1 cellular context compared by ENCODE assay signal in genomic region chr9:94259077-94259847, GRCh38.
TF ChIP-seq lines count a peak whose summit lies in the region.

ZNF169 (plus strand) TSS chr9:94259298; CDS start chr9:94278813, 19,515 bp downstream.

TF ChIP-seq in HepG2, 621 proteins besides CTCF, POLR2A, EP300 and RAD21 (continued from another document and continues in another):
- TF ChIP-seq E2F2 (CRISPR knock-in tag; IDR thresholded peaks at IDR 0.05; ENCODE audit: borderline replicate concordance): 0 out of 2 replicates have a peak, but pooled peaks have one; percentile 59
- TF ChIP-seq ZFP41 (CRISPR knock-in tag; IDR thresholded peaks at IDR 0.05; ENCODE audit: borderline replicate concordance): no peak
- no peak for TF ChIP-seq TBL1XR1 (IDR thresholded peaks at IDR 0.05; ENCODE audit: borderline replicate concordance, low read length, partially characterized antibody)
- no peak for TF ChIP-seq ZNF362 (CRISPR knock-in tag; IDR thresholded peaks at IDR 0.05; ENCODE audit: borderline replicate concordance)
- TF ChIP-seq ZNF629 (CRISPR knock-in tag; conservative IDR thresholded peaks at IDR 0.05): no peak
- no peak for TF ChIP-seq ZSCAN25 (CRISPR knock-in tag; IDR thresholded peaks at IDR 0.05)
- no peak for TF ChIP-seq ZNF446 (CRISPR knock-in tag; IDR thresholded peaks at IDR 0.05)
- TF ChIP-seq ZBTB44 (CRISPR knock-in tag; IDR thresholded peaks at IDR 0.05): no peak
- peak; percentile 40; the same call in 1 of the 2 replicates for TF ChIP-seq SPEN (CRISPR knock-in tag; IDR thresholded peaks at IDR 0.05; ENCODE audit: low read depth)
- no peak for TF ChIP-seq SKI (IDR thresholded peaks at IDR 0.05; ENCODE audit: partially characterized antibody)
- TF ChIP-seq ARNT (IDR thresholded peaks at IDR 0.05): no peak
- TF ChIP-seq FOXJ3 (CRISPR knock-in tag; IDR thresholded peaks at IDR 0.05; ENCODE audit: borderline replicate concordance): no peak; the same call in 1 of the 2 replicates
- TF ChIP-seq DMAP1 (CRISPR knock-in tag; IDR thresholded peaks at IDR 0.05): peak; percentile 32; the same call in 1 of the 2 replicates
- no peak for TF ChIP-seq ATRX (CRISPR knock-in tag; IDR thresholded peaks at IDR 0.05; ENCODE audit: borderline replicate concordance)
- no peak for TF ChIP-seq BRF2 (CRISPR knock-in tag; IDR thresholded peaks at IDR 0.05)
- TF ChIP-seq ZNF512 (CRISPR knock-in tag; IDR thresholded peaks at IDR 0.05): no peak
- TF ChIP-seq ZNF224 (CRISPR knock-in tag; IDR thresholded peaks at IDR 0.05): no peak
- TF ChIP-seq TARDBP (CRISPR knock-in tag; IDR thresholded peaks at IDR 0.05): no peak
- no peak for TF ChIP-seq MED8 (CRISPR knock-in tag; IDR thresholded peaks at IDR 0.05; ENCODE audit: insufficient replicate concordance)
- TF ChIP-seq ZFP62 (CRISPR knock-in tag; IDR thresholded peaks at IDR 0.05): no peak
- TF ChIP-seq GABPA (IDR thresholded peaks at IDR 0.05; ENCODE audit: low read depth, low read length): peak; percentile 63
- peak; percentile 89 for TF ChIP-seq GABPA (CRISPR knock-in tag; IDR thresholded peaks at IDR 0.05; ENCODE audit: low read depth)
- TF ChIP-seq MXI1 (IDR thresholded peaks at IDR 0.05; ENCODE audit: borderline replicate concordance, low read depth, low read length): peak; percentile 82; the same call in 2 of the 3 replicates
- TF ChIP-seq NR2C2 (CRISPR knock-in tag; IDR thresholded peaks at IDR 0.05; ENCODE audit: borderline replicate concordance): peak; percentile 88
- TF ChIP-seq MEF2D (CRISPR knock-in tag; IDR thresholded peaks at IDR 0.05): peak; percentile 53; the same call in 1 of the 2 replicates
- peak; percentile 82 for TF ChIP-seq ZMYM4 (CRISPR knock-in tag; IDR thresholded peaks at IDR 0.05)
- no peak for TF ChIP-seq ZNF670 (CRISPR knock-in tag; IDR thresholded peaks at IDR 0.05; ENCODE audit: borderline replicate concordance)
- TF ChIP-seq ZNF20 (CRISPR knock-in tag; IDR thresholded peaks at IDR 0.05): 0 out of 2 replicates have a peak, but pooled peaks have one; percentile 18
- TF ChIP-seq ZBTB1 (CRISPR knock-in tag; IDR thresholded peaks at IDR 0.05; ENCODE audit: borderline replicate concordance): no peak
- 0 out of 2 replicates have a peak, but pooled peaks have one; percentile 23 for TF ChIP-seq ARNT2 (CRISPR knock-in tag; IDR thresholded peaks at IDR 0.05; ENCODE audit: low read depth)
- TF ChIP-seq BHLHE40 (IDR thresholded peaks at IDR 0.05; ENCODE audit: low read length): no peak
- no peak for TF ChIP-seq TRIM24 (CRISPR knock-in tag; IDR thresholded peaks at IDR 0.05)
- TF ChIP-seq ZNF691 (CRISPR knock-in tag; IDR thresholded peaks at IDR 0.05; ENCODE audit: borderline replicate concordance, low read depth): no peak
- TF ChIP-seq ZNF414 (CRISPR knock-in tag; IDR thresholded peaks at IDR 0.05): no peak; the same call in 1 of the 2 replicates
- no peak for TF ChIP-seq ZBTB43 (CRISPR knock-in tag; conservative IDR thresholded peaks at IDR 0.05)
- TF ChIP-seq PAF1 (CRISPR knock-in tag; IDR thresholded peaks at IDR 0.05): no peak
- TF ChIP-seq CBFB (CRISPR knock-in tag; IDR thresholded peaks at IDR 0.05): peak; percentile 74
- TF ChIP-seq GZF1 (CRISPR knock-in tag; IDR thresholded peaks at IDR 0.05): peak; percentile 13; the same call in 1 of the 2 replicates
- TF ChIP-seq ZNF296 (CRISPR knock-in tag; conservative IDR thresholded peaks at IDR 0.05): 0 out of 2 replicates have a peak, but pooled peaks have one; percentile 51
- no peak for TF ChIP-seq HOXA7 (CRISPR knock-in tag; IDR thresholded peaks at IDR 0.05)
- no peak for TF ChIP-seq CHCHD3 (CRISPR knock-in tag; IDR thresholded peaks at IDR 0.05)
- TF ChIP-seq ZNF18 (CRISPR knock-in tag; IDR thresholded peaks at IDR 0.05; ENCODE audit: insufficient replicate concordance): no peak
- no peak for TF ChIP-seq ZBTB46 (CRISPR knock-in tag; IDR thresholded peaks at IDR 0.05; ENCODE audit: borderline replicate concordance)
- TF ChIP-seq RORA (CRISPR knock-in tag; IDR thresholded peaks at IDR 0.05): no peak
- no peak for TF ChIP-seq HDAC6 (IDR thresholded peaks at IDR 0.05; ENCODE audit: low read depth, low read length)
- peak; percentile 78; the same call in 1 of the 2 replicates for TF ChIP-seq MYC (CRISPR knock-in tag; IDR thresholded peaks at IDR 0.05; ENCODE audit: borderline replicate concordance)
- TF ChIP-seq FOXK2 (IDR thresholded peaks at IDR 0.05): no peak
- TF ChIP-seq ZNF761 (CRISPR knock-in tag; conservative IDR thresholded peaks at IDR 0.05): no peak
- peak; percentile 28; the same call in 1 of the 2 replicates for TF ChIP-seq CBX5 (CRISPR knock-in tag; IDR thresholded peaks at IDR 0.05; ENCODE audit: borderline replicate concordance)
- TF ChIP-seq ZNF264 (CRISPR knock-in tag; IDR thresholded peaks at IDR 0.05): no peak
- peak; percentile 45; the same call in 1 of the 2 replicates for TF ChIP-seq ZNF343 (CRISPR knock-in tag; IDR thresholded peaks at IDR 0.05)
- TF ChIP-seq MXD1 (CRISPR knock-in tag; IDR thresholded peaks at IDR 0.05): no peak; the same call in 1 of the 2 replicates
- TF ChIP-seq SIN3A (IDR thresholded peaks at IDR 0.05; ENCODE audit: borderline replicate concordance, low read depth, low read length): peak; percentile 71; the same call in 1 of the 2 replicates
- TF ChIP-seq ZNF451 (CRISPR knock-in tag; IDR thresholded peaks at IDR 0.05): 0 out of 2 replicates have a peak, but pooled peaks have one; percentile 32
- TF ChIP-seq SP5 (CRISPR knock-in tag; IDR thresholded peaks at IDR 0.05; ENCODE audit: borderline replicate concordance, low read depth): no peak
- TF ChIP-seq ZNF672 (CRISPR knock-in tag; IDR thresholded peaks at IDR 0.05): no peak
